ENCODE assay signal across 8 cellular contexts in the genomic region with DNA sequence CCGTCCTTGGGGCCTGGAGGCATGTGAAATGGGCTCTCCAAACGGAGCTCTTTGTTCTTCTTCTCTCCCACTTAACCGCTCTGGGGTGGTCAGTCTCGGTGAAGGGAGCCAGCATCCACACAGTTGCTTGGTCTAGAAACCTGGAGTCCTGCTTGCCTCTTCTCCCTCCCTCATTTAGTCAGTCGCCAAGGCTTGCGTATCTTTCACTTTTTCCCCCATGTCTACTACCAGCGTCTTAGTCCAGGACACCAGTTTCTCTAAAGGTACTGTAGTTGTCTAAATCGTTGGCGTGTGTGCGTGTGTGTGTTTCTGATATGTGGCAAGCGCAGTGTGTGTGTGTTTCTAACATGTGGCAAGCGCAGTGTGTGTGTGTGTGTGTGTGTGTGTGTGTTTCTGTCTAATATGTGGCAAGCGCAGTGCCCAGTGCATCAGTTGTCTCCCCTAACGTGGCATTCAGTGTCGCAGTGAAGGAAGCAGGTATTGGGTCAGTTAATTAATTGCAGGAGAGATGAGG. TPM values are rescaled to one million over a fixed set of nuclear protein-coding genes. Genes with fewer than 3 reads are reported as not detected.
DNase-seq lines count a peak whose midpoint lies in the region; ATAC-seq and TF ChIP-seq lines count a peak whose summit lies in the region.

No MANE protein-coding gene starts in this region.

- peaks cover 0 to 6% of the 10 kb centered on the region in 2 donors for H3K27me3 Mint-ChIP-seq in CD8-positive, alpha-beta memory T cell

- peak overlapping the region; percentile 97 to 100 (median 99) for H3K4me3 Mint-ChIP-seq in CD8-positive, alpha-beta memory T cell

- no peaks in the 10 kb centered on the region for H3K9me3 Mint-ChIP-seq in CD8-positive, alpha-beta memory T cell

- H3K27me3 ChIP-seq in CD8-positive, alpha-beta memory T cell (ENCODE audit: insufficient read depth, low read length, poor library complexity, severe bottlenecking): no peaks in the 10 kb centered on the region
- H3K27me3 ChIP-seq in KMS-11 (ENCODE audit: insufficient read depth, low read depth) (no peaks in the 10 kb centered on the region), body of pancreas (no peaks in the 10 kb centered on the region)

- POLR2A ChIA-PET in CD8-positive, alpha-beta memory T cell (lab: Charles Lee): interaction anchor here (0.5 to 2.0 kb wide), 7 partner anchors 11 to 215 kb away, joined by 3 to 22 read pairs (median 5); partner anchors contain the start of genes AKNA and TMEM268

- H3K4me1 ChIP-seq in CD8-positive, alpha-beta memory T cell (ENCODE audit: insufficient read depth, low read length): peaks cover 43% of the 10 kb centered on the region
- peaks cover 55% of the 10 kb centered on the region for H3K4me1 ChIP-seq in KMS-11 (ENCODE audit: low read depth, poor library complexity, severe bottlenecking)
- peaks cover 40% of the 10 kb centered on the region for H3K4me1 ChIP-seq in body of pancreas

- no peak for ATAC-seq in body of pancreas
- no peak for ATAC-seq in HG03108 (IDR thresholded peaks at IDR 0.05; ENCODE audit: unreplicated experiment)

- peak overlapping the region; percentile 98 to 100 (median 99) for H3K27ac Mint-ChIP-seq in CD8-positive, alpha-beta memory T cell

- H3K4me3 ChIP-seq in CD8-positive, alpha-beta memory T cell (ENCODE audit: low read length): peak overlapping the region; percentile 81
- H3K4me3 ChIP-seq in KMS-11 (IDR thresholded peaks at IDR 0.05; ENCODE audit: insufficient read depth, low read depth, low read length) (no peak overlapping the region), body of pancreas (peak overlapping the region; percentile 64 to 72)

- H3K9ac ChIP-seq in KMS-11: peak overlapping the region; percentile 84

- H3K9me3 ChIP-seq in CD8-positive, alpha-beta memory T cell (ENCODE audit: low read length): no peaks in the 10 kb centered on the region
- no peaks in the 10 kb centered on the region for H3K9me3 ChIP-seq in body of pancreas

- H3K27ac ChIP-seq in CD8-positive, alpha-beta memory T cell (ENCODE audit: low read depth, low read length): peak overlapping the region; percentile 91
- H3K27ac ChIP-seq in KMS-11 (peak overlapping the region; percentile 66), body of pancreas (peak overlapping the region; percentile 80 to 88 (median 82)), temporal lobe (ENCODE audit: low read depth, low read length) (peak overlapping the region; percentile 94)

- no peak for DNase-seq in CD8-positive, alpha-beta memory T cell
- peak in 2 of 4 donors; percentile 25 to 41 for DNase-seq in body of pancreas
- DNase-seq in left kidney (ENCODE audit: low read depth, low spot score): peak; percentile 53
- no peak for DNase-seq in G401 (ENCODE audit: low spot score)
- DNase-seq in DMS153 (lab: John Stamatoyannopoulos, UW): no peak

- peaks cover 0 to 36% (median 6%) of the 10 kb centered on the region in 3 donors for H3K36me3 Mint-ChIP-seq in CD8-positive, alpha-beta memory T cell

- TF ChIP-seq POLR2A in body of pancreas (IDR thresholded peaks at IDR 0.05): no peak

- in situ Hi-C loops in G401 (cut with HindIII; ENCODE audit: low sequenced_read_pairs): no loop called here

- intact Hi-C loops in body of pancreas (cut with DNase I): no loop called here

- H2AFZ ChIP-seq in KMS-11 (ENCODE audit: low read depth): peak overlapping the region; percentile 93; the same call in 1 of the 2 replicates

- H3K36me3 ChIP-seq in CD8-positive, alpha-beta memory T cell (ENCODE audit: insufficient read depth, low read length): peaks cover 6% of the 10 kb centered on the region
- peaks cover under 1% of the 10 kb centered on the region; the same call in 1 of the 2 replicates for H3K36me3 ChIP-seq in KMS-11 (ENCODE audit: insufficient read depth)
- peaks cover 0 to 3% of the 10 kb centered on the region in 2 donors for H3K36me3 ChIP-seq in body of pancreas (replicated peaks in 1 of 2; ENCODE audit: insufficient read depth in 1 of 2, low read depth in 2 of 2)

- H4K20me1 ChIP-seq in KMS-11 (ENCODE audit: insufficient read depth): no peaks in the 10 kb centered on the region

- TF ChIP-seq CTCF in KMS-11 (conservative IDR thresholded peaks at IDR 0.05; ENCODE audit: low read depth, low read length) (no peak), body of pancreas (IDR thresholded peaks at IDR 0.05) (no peak)

- peaks cover 57 to 61% (median 57%) of the 10 kb centered on the region in 3 donors for H3K4me1 Mint-ChIP-seq in CD8-positive, alpha-beta memory T cell

- H3K4me2 ChIP-seq in KMS-11: peak overlapping the region; percentile 81

- peaks cover 57% of the 10 kb centered on the region for H3K79me2 ChIP-seq in KMS-11 (ENCODE audit: insufficient read depth, low read depth)

- CTCF ChIA-PET in CD8-positive, alpha-beta memory T cell (lab: Charles Lee): interaction anchor here (1.0 to 1.4 kb wide), 4 partner anchors 11 to 65 kb away, joined by 3 to 11 read pairs (median 5); no protein-coding TSS in a partner anchor

- 0% methylated on average over 15 of the region's 15 CpGs for WGBS in body of pancreas, 2 donors

RNA-seq across cellular contexts. Expression of gene ATP6V1G1, which starts 0.6 kb away (rescaled TPM):
- total RNA-seq in CD8-positive, alpha-beta memory T cell: 10 to 100 TPM; 48.2 to 49.0 TPM
- 278 TPM for polyA plus RNA-seq in CD8-positive, alpha-beta memory T cell
- total RNA-seq in body of pancreas (10 to 100 TPM; 62.3 to 91.3 TPM), temporal lobe (84.8 TPM)
- total RNA-seq in G401 (2014; rRNA removed; shearing (Covaris generic)): 235 and 237 TPM in 2 replicates

RNA-seq across cellular contexts. Expression of gene TMEM268, which starts 22.9 kb away (rescaled TPM):
- total RNA-seq in CD8-positive, alpha-beta memory T cell: 10 to 100 TPM; 20.2 to 21.1 TPM
- polyA plus RNA-seq in CD8-positive, alpha-beta memory T cell: 9.7 TPM
- 1 to 10 TPM; 4.9 to 6.5 TPM for total RNA-seq in body of pancreas
- total RNA-seq in temporal lobe: 17.9 TPM
- 16.4 and 22.2 TPM in 2 replicates for total RNA-seq in G401 (2014; rRNA removed; shearing (Covaris generic))
